In the genomic region with DNA sequence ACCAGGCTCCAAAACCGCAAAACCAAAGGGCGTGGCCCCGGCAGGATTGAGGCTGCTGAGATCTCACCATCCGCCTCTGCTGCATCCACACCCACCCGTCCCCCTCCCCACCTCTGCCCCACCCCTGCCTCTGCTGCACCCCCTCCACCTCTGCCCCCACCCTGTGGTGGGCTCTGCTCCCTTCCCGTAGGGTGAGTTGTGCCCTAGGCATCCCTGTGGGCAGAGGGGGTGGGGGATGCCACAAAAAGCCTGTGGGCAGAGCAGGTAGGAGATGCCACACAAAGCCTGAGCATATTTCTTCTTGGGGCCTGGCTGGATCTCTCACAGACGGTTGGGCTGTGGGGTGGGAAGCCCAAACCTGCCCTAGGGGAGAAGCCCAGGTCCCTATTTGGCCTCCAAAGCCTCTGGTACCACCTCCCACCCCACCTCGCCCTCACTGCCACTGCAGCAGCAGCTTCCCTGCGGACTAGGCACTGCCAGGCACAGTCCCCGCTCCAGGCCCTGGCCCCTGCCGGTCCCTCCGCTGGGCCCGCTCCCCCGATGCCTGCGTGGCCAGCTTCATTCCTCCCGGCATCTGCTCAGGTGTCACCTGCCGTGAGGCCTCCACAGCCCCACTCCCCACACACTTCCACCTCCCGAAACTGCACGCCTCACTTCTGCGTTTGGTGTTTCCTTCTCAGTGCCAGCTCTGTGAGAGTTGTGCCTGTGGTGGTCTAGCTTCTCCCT, we compare ENCODE assay signal across 38 cellular contexts. TPM values are rescaled to one million over a fixed set of nuclear protein-coding genes. Genes with fewer than 3 reads are reported as not detected.
"Had no signal": no experiment of that assay in that cellular context is flagged by ENCODE, and none has a peak within 500 bp of the region (broad histone marks: within the 10 kb centered on the region; RNA-seq: fewer than 3 reads in every experiment).

No MANE protein-coding gene starts in this region.

- H3K4me1 ChIP-seq: adrenal gland, body of pancreas, breast epithelium had no signal

- H3K27me3 Mint-ChIP-seq: activated B cell treated with CpG ODN at 0.5 μM for 24 hours had no signal

- H3K4me3 ChIP-seq: adrenal gland, body of pancreas, breast epithelium, Peyer's patch, SJSA1 had no signal

- H3K27ac Mint-ChIP-seq: activated B cell treated with CpG ODN at 0.5 μM for 24 hours; activated CD4-positive, alpha-beta memory T cell treated with anti-CD3 and anti-CD28 coated beads for 36 hours; activated naive CD4-positive, alpha-beta T cell treated with anti-CD3 and anti-CD28 coated beads for 36 hours; activated naive CD4-positive, alpha-beta T cell treated with anti-CD3 and anti-CD28 coated beads, Interleukin-2, amount 50 U/mL, for 72 hours; activated T-helper 1 cell treated with anti-CD3 and anti-CD28 coated beads, Interleukin-12 subunit alpha, Interleukin-12 subunit beta, Interleukin-2, Interleukin-4 antibody, amounts not matched to agents 30 ng/mL and 10 ng/mL and 1 ng/mL, durations not matched to agents 14 hours and 24 hours and 36 hours had no signal

- DNase-seq: activated B cell treated with CpG ODN at 0.5 μM for 24 hours; activated CD4-positive, alpha-beta memory T cell treated with anti-CD3 and anti-CD28 coated beads for 36 hours; activated CD4-positive, alpha-beta T cell treated with anti-CD3 and anti-CD28 coated beads for 4 hours; activated CD4-positive, alpha-beta T cell treated with anti-CD3 and anti-CD28 coated beads, Interleukin-2, amount 50 U/mL, for 1 hour; activated CD4-positive, CD25-positive, alpha-beta regulatory T cell treated with anti-CD3 and anti-CD28 coated beads, Interleukin-2, amount 50 U/mL, for 72 hours; activated CD8-positive, alpha-beta memory T cell treated with anti-CD3 and anti-CD28 coated beads, Interleukin-2, amount 50 U/mL, for 4 hours; activated gamma-delta T cell treated with Interleukin-2 at 50 U/mL for 16 hours; activated naive CD4-positive, alpha-beta T cell treated with anti-CD3 and anti-CD28 coated beads for 36 hours; activated T-cell treated with anti-CD3 and anti-CD28 coated beads for 4 hours; activated T-cell treated with anti-CD3 and anti-CD28 coated beads, Interleukin-2, amount 50 U/mL, for 4 hours; adrenal gland; body of pancreas; MM.1S; MV-4-11; NCI-H1092; NCI-H1436 treated with DMSO at 0.1 percent for 48 hours; NCI-H1694 treated with DMSO at 0.1 percent for 48 hours; NCI-H2029; NCI-H345; NCI-H524 treated with DMSO at 0.1 percent for 48 hours; PC-3; Peyer's patch; RPMI8226; SHP77 treated with DMSO at 0.1 percent for 48 hours; T-helper 1 cell; T-helper 2 cell; T-helper 9 cell had no signal

- H3K36me3 ChIP-seq: adrenal gland, breast epithelium, SJSA1 had no signal

- H3K36me3 Mint-ChIP-seq: activated CD4-positive, alpha-beta memory T cell treated with anti-CD3 and anti-CD28 coated beads for 36 hours; activated naive CD4-positive, alpha-beta T cell treated with anti-CD3 and anti-CD28 coated beads, Interleukin-2, amount 50 U/mL, for 72 hours had no signal

- H3K4me3 Mint-ChIP-seq: activated B cell treated with CpG ODN at 0.5 μM for 24 hours; activated CD4-positive, alpha-beta memory T cell treated with anti-CD3 and anti-CD28 coated beads for 36 hours; activated naive CD4-positive, alpha-beta T cell treated with anti-CD3 and anti-CD28 coated beads for 36 hours; activated T-cell treated with anti-CD3 and anti-CD28 coated beads, Interleukin-2, amount 50 U/mL, for 4 hours; activated T-helper 1 cell treated with anti-CD3 and anti-CD28 coated beads, Interleukin-12 subunit alpha, Interleukin-12 subunit beta, Interleukin-2, Interleukin-4 antibody, amounts not matched to agents 30 ng/mL and 10 ng/mL and 1 ng/mL, durations not matched to agents 14 hours and 24 hours and 36 hours had no signal

- H3K4me2 ChIP-seq: KMS-11 had no signal

- FAIRE-seq: astrocyte had no signal

- H3K9me3 ChIP-seq: adrenal gland, body of pancreas, breast epithelium, Peyer's patch, SJSA1 had no signal

- H3K27me3 ChIP-seq: adrenal gland, body of pancreas, breast epithelium, Peyer's patch had no signal

- H3K9ac ChIP-seq: KMS-11 had no signal

- H3K27ac ChIP-seq: adrenal gland, body of pancreas, breast epithelium, KMS-11, Peyer's patch, SJSA1, VCaP had no signal

- H3K9me3 Mint-ChIP-seq: activated B cell treated with CpG ODN at 0.5 μM for 24 hours; activated CD4-positive, alpha-beta memory T cell treated with anti-CD3 and anti-CD28 coated beads for 36 hours; activated naive CD4-positive, alpha-beta T cell treated with anti-CD3 and anti-CD28 coated beads for 36 hours; activated naive CD4-positive, alpha-beta T cell treated with anti-CD3 and anti-CD28 coated beads, Interleukin-2, amount 50 U/mL, for 72 hours; activated T-cell treated with anti-CD3 and anti-CD28 coated beads, Interleukin-2, amount 50 U/mL, for 4 hours; activated T-helper 1 cell treated with anti-CD3 and anti-CD28 coated beads, Interleukin-12 subunit alpha, Interleukin-12 subunit beta, Interleukin-2, Interleukin-4 antibody, amounts not matched to agents 30 ng/mL and 10 ng/mL and 1 ng/mL, durations not matched to agents 14 hours and 24 hours and 36 hours had no signal

- ATAC-seq: activated naive CD4-positive, alpha-beta T cell treated with anti-CD3 and anti-CD28 coated beads, Interleukin-2, amount 50 U/mL, for 72 hours; activated T-cell treated with anti-CD3 and anti-CD28 coated beads, Interleukin-2, amount 50 U/mL, for 4 hours; body of pancreas; PC-3; SK-N-SH treated with all-trans-retinoic acid at 6 μM for 48 hours had no signal

RNA-seq across cellular contexts. Expression of gene PABPN1L, which starts 11.3 kb away (rescaled TPM):
- total RNA-seq: activated CD4-positive, alpha-beta memory T cell treated with anti-CD3 and anti-CD28 coated beads for 36 hours; activated naive CD4-positive, alpha-beta T cell treated with anti-CD3 and anti-CD28 coated beads for 36 hours; activated naive CD4-positive, alpha-beta T cell treated with anti-CD3 and anti-CD28 coated beads, Interleukin-2, amount 50 U/mL, for 72 hours; activated T-cell treated with anti-CD3 and anti-CD28 coated beads, Interleukin-2, amount 50 U/mL, for 4 hours; activated T-helper 1 cell treated with anti-CD3 and anti-CD28 coated beads, Interleukin-12 subunit alpha, Interleukin-12 subunit beta, Interleukin-2, Interleukin-4 antibody, amounts not matched to agents 30 ng/mL and 10 ng/mL and 1 ng/mL, durations not matched to agents 14 hours and 24 hours and 36 hours; astrocyte; body of pancreas; breast epithelium; cardiac septum; LHCN-M2; NCI-H460; PC-3; Peyer's patch; SJSA1 had no signal
